ENCODE assay signal across 1 cellular context in genomic region chr12:67475725-67476124, GRCh38.
TF ChIP-seq lines count a peak whose summit lies in the region.

No MANE protein-coding gene starts in this region.

TF ChIP-seq in IMR-90, 13 proteins besides CTCF, POLR2A, EP300 and RAD21 (continued from another document):
- TF ChIP-seq USF2 (IDR thresholded peaks at IDR 0.05; ENCODE audit: low read depth, low read length) = no peak
- TF ChIP-seq SMC3 (IDR thresholded peaks at IDR 0.05; ENCODE audit: low read depth, low read length) = no peak
